8 cellular contexts compared by ENCODE assay signal in genomic region chr6:30213999-30214982, GRCh38. TPM values are rescaled to one million over a fixed set of nuclear protein-coding genes. Genes with fewer than 3 reads are reported as not detected.
DNase-seq lines count a peak whose midpoint lies in the region; ATAC-seq and TF ChIP-seq lines count a peak whose summit lies in the region.

No MANE protein-coding gene starts in this region.

- H3K4me1 Mint-ChIP-seq in T-cell (peaks cover 43 to 54% (median 46%) of the 10 kb centered on the region in 3 donors), type B pancreatic cell (ENCODE audit: unreplicated experiment) (peaks cover 33% of the 10 kb centered on the region)

- H3K27me3 Mint-ChIP-seq in T-cell = no peaks in the 10 kb centered on the region
- no peaks in the 10 kb centered on the region for H3K27me3 Mint-ChIP-seq in type B pancreatic cell

- H3K9me3 ChIP-seq in DND-41 (ENCODE audit: insufficient read depth, low read length, severe bottlenecking) (no peaks in the 10 kb centered on the region), left ventricle myocardium inferior (replicated peaks) (no peaks in the 10 kb centered on the region)

- H3K4me3 Mint-ChIP-seq in T-cell (peak overlapping the region; percentile 88 to 99 (median 96)), type B pancreatic cell (peak overlapping the region; percentile 92)

- no peaks in the 10 kb centered on the region for H3K27me3 ChIP-seq in DND-41 (ENCODE audit: insufficient read depth, low read length, poor library complexity)
- H3K27me3 ChIP-seq in left ventricle myocardium inferior (ENCODE audit: low read depth) = no peaks in the 10 kb centered on the region

- H3K27ac ChIP-seq in DND-41 (ENCODE audit: low read length) (peak overlapping the region; percentile 98), left ventricle myocardium inferior (replicated peaks) (peak overlapping the region; percentile 99)

- H2AFZ ChIP-seq in DND-41 (ENCODE audit: low read depth, low read length) = peak overlapping the region; percentile 97

- H3K4me2 ChIP-seq in DND-41 (ENCODE audit: insufficient read depth, low read length) = peak overlapping the region; percentile 75

- H3K36me3 ChIP-seq in DND-41 (ENCODE audit: insufficient read depth, low read length) (peaks cover 15% of the 10 kb centered on the region), left ventricle myocardium inferior (no peaks in the 10 kb centered on the region)

- H3K9ac ChIP-seq in DND-41 (ENCODE audit: low read depth, low read length) = peak overlapping the region; percentile 97

- peaks cover 11% of the 10 kb centered on the region; the same call in 1 of the 2 replicates for H4K20me1 ChIP-seq in DND-41 (ENCODE audit: insufficient read depth, low read length)

- CTCF ChIA-PET in T-cell (lab: Charles Lee) = interaction anchor here in 1 of 2 donors (0.5 to 1.0 kb wide), 2 partner anchors 126 to 237 kb away, joined by 3 to 4 read pairs; no protein-coding TSS in a partner anchor

- peak overlapping the region; percentile 96 to 99 for H3K27ac Mint-ChIP-seq in T-cell
- H3K27ac Mint-ChIP-seq in type B pancreatic cell = peak overlapping the region; percentile 99

- peaks cover 37% of the 10 kb centered on the region for H3K79me2 ChIP-seq in DND-41 (ENCODE audit: insufficient read depth, low read length)

- H3K36me3 Mint-ChIP-seq in T-cell (no peaks in the 10 kb centered on the region), type B pancreatic cell (peaks cover 11% of the 10 kb centered on the region)

- DNase-seq in DND-41 = peak; percentile 75
- DNase-seq in M059J (ENCODE audit: low read depth) = peak; percentile 88
- peak; percentile 47 to 79 (median 68) for DNase-seq in T-cell
- peak; percentile 56 for DNase-seq in amniotic epithelial cell (ENCODE audit: low read depth)
- peak; percentile 87 for DNase-seq in left ventricle myocardium inferior
- DNase-seq in posterior vena cava (ENCODE audit: low spot score) = peak; percentile 97
- peak; percentile 79 for DNase-seq in type B pancreatic cell (ENCODE audit: extremely low spot score, unreplicated experiment)

- H3K4me1 ChIP-seq in DND-41 (ENCODE audit: insufficient read depth, low read length) (peaks cover 40% of the 10 kb centered on the region), left ventricle myocardium inferior (peaks cover 42% of the 10 kb centered on the region)

- POLR2A ChIA-PET in T-cell (lab: Charles Lee) = interaction anchor here (0.5 to 1.2 kb wide), 4 partner anchors 8 to 302 kb away, joined by 3 to 5 read pairs (median 4); no protein-coding TSS in a partner anchor

- peak; percentile 54 for ATAC-seq in DND-41 (ENCODE audit: insufficient read depth, low read depth)
- ATAC-seq in GM21825 (IDR thresholded peaks at IDR 0.05; ENCODE audit: unreplicated experiment) = peak; percentile 58
- ATAC-seq in T-cell (replicated peaks in 1 of 4) = peak; percentile 53 to 70 (median 65)

- intact Hi-C loops in left ventricle myocardium inferior (cut with micrococcal nuclease) (no loop called here), posterior vena cava (cut with DNase I) (no loop called here)

- TF ChIP-seq CTCF in DND-41 (IDR thresholded peaks at IDR 0.05; ENCODE audit: borderline replicate concordance, extremely low read depth, low read length, poor library complexity, severe bottlenecking) (no peak), left ventricle myocardium inferior (IDR thresholded peaks at IDR 0.05; ENCODE audit: borderline replicate concordance) (no peak), type B pancreatic cell (conservative IDR thresholded peaks at IDR 0.05) (no peak)

- no peaks in the 10 kb centered on the region for H3K9me3 Mint-ChIP-seq in T-cell
- no peaks in the 10 kb centered on the region for H3K9me3 Mint-ChIP-seq in type B pancreatic cell

- H3K4me3 ChIP-seq in DND-41 (ENCODE audit: low read depth in 1 of 2, low read length in 2 of 2) (peak overlapping the region; percentile 91), left ventricle myocardium inferior (peak overlapping the region; percentile 99)

RNA-seq across cellular contexts. Expression of gene TRIM26, which starts 1.1 kb away (rescaled TPM):
- total RNA-seq in M059J (2014; rRNA removed; shearing (Covaris generic)) = 90.0 and 111 TPM in 2 replicates
- total RNA-seq in T-cell (10 to 100 TPM; 46.4 to 57.4 (median 54.1) TPM), left ventricle myocardium inferior (19.9 TPM), posterior vena cava (10 to 100 TPM; 36.0 to 37.0 TPM), type B pancreatic cell (ENCODE audit: low replicate concordance) (46.3 and 76.5 TPM in 2 replicates)

RNA-seq across cellular contexts. Expression of gene TRIM15, which starts 50.9 kb away (rescaled TPM):
- total RNA-seq in M059J (2014; rRNA removed; shearing (Covaris generic)) = not detected in 2 replicates
- not detected for total RNA-seq in T-cell
- not detected for total RNA-seq in left ventricle myocardium inferior
- not detected for total RNA-seq in posterior vena cava
- total RNA-seq in type B pancreatic cell (ENCODE audit: low replicate concordance) = 0.92 and 1.4 TPM in 2 replicates

RNA-seq across cellular contexts. Expression of gene TRIM10, which starts 53.3 kb away (rescaled TPM):
- total RNA-seq in M059J (2014; rRNA removed; shearing (Covaris generic)) = not detected in 2 replicates
- total RNA-seq in T-cell (not detected), left ventricle myocardium inferior (not detected), posterior vena cava (not detected), type B pancreatic cell (ENCODE audit: low replicate concordance) (0.17 TPM in 1 of 2 replicates, not detected in the other)

Comparison
In these comparisons a context has a peak if more than half of its experiments do, and no peak if none do; other contexts are left out.
1. Peak in every context shown above with its lines: DNase-seq, ATAC-seq, H3K4me3 ChIP-seq and H3K27ac ChIP-seq.